33 cellular contexts compared by ENCODE assay signal in genomic region chr2:60612028-60612427, GRCh38. TPM values are rescaled to one million over a fixed set of nuclear protein-coding genes. Genes with fewer than 3 reads are reported as not detected.
"Had no signal": no experiment of that assay in that cellular context is flagged by ENCODE, and none has a peak within 500 bp of the region (broad histone marks: within the 10 kb centered on the region; RNA-seq: fewer than 3 reads in every experiment).

No MANE protein-coding gene starts in this region.

- H3K27ac ChIP-seq: adrenal gland, body of pancreas, colonic mucosa, dorsolateral prefrontal cortex, ovary, right lobe of liver, thoracic aorta, WERI-Rb-1 had no signal

- ATAC-seq: activated CD4-positive, CD25-positive, alpha-beta regulatory T cell treated with anti-CD3 and anti-CD28 coated beads, Interleukin-2, amount 50 U/mL, for 24 hours; body of pancreas; left colon; right lobe of liver; stimulated activated naive CD8-positive, alpha-beta T cell treated with anti-CD3 and anti-CD28 coated beads, Interleukin-15, Interleukin-2, amounts not matched to agents 100 U/mL and 50 U/mL, for 24 hours had no signal

- H3K9me3 ChIP-seq: adrenal gland, body of pancreas, colonic mucosa, ovary, right lobe of liver, thoracic aorta had no signal

- H3K36me3 ChIP-seq: adrenal gland, colonic mucosa, ovary, right lobe of liver, thoracic aorta, WERI-Rb-1 had no signal

- H3K36me3 Mint-ChIP-seq: activated naive CD8-positive, alpha-beta T cell treated with anti-CD3 and anti-CD28 coated beads for 36 hours; immature natural killer cell; mesothelial cell of epicardium; naive B cell; type B pancreatic cell had no signal

- H3K27ac Mint-ChIP-seq: activated naive CD4-positive, alpha-beta T cell treated with anti-CD3 and anti-CD28 coated beads for 36 hours; activated naive CD8-positive, alpha-beta T cell treated with anti-CD3 and anti-CD28 coated beads for 36 hours; activated T-helper 1 cell treated with anti-CD3 and anti-CD28 coated beads, Interleukin-12 subunit alpha, Interleukin-12 subunit beta, Interleukin-2, Interleukin-4 antibody, amounts not matched to agents 30 ng/mL and 10 ng/mL and 1 ng/mL, durations not matched to agents 14 hours and 24 hours and 36 hours; immature natural killer cell; mesothelial cell of epicardium; naive B cell; progenitor cell of endocrine pancreas; T-helper 1 cell treated with Interleukin-12 subunit alpha and Interleukin-12 subunit beta and Interleukin-4 antibody, amounts not matched to agents 30 μg/mL and 1 μg/mL, for 36 hours; type B pancreatic cell had no signal

- H3K9me3 Mint-ChIP-seq: activated naive CD4-positive, alpha-beta T cell treated with anti-CD3 and anti-CD28 coated beads for 36 hours; activated naive CD8-positive, alpha-beta T cell treated with anti-CD3 and anti-CD28 coated beads for 36 hours; activated T-helper 1 cell treated with anti-CD3 and anti-CD28 coated beads, Interleukin-12 subunit alpha, Interleukin-12 subunit beta, Interleukin-2, Interleukin-4 antibody, amounts not matched to agents 30 ng/mL and 10 ng/mL and 1 ng/mL, durations not matched to agents 14 hours and 24 hours and 36 hours; immature natural killer cell; mesothelial cell of epicardium; T-helper 1 cell treated with Interleukin-12 subunit alpha and Interleukin-12 subunit beta and Interleukin-4 antibody, amounts not matched to agents 30 μg/mL and 1 μg/mL, for 36 hours; type B pancreatic cell had no signal

- H3K4me3 ChIP-seq: adrenal gland, body of pancreas, colonic mucosa, dorsolateral prefrontal cortex, ovary, right lobe of liver, thoracic aorta had no signal

- H3K27me3 Mint-ChIP-seq: progenitor cell of endocrine pancreas, type B pancreatic cell had no signal

- H3K27me3 ChIP-seq: adrenal gland, body of pancreas, colonic mucosa, ovary, right lobe of liver had no signal

- H3K4me3 Mint-ChIP-seq: activated naive CD4-positive, alpha-beta T cell treated with anti-CD3 and anti-CD28 coated beads for 36 hours; activated naive CD8-positive, alpha-beta T cell treated with anti-CD3 and anti-CD28 coated beads for 36 hours; activated T-helper 1 cell treated with anti-CD3 and anti-CD28 coated beads, Interleukin-12 subunit alpha, Interleukin-12 subunit beta, Interleukin-2, Interleukin-4 antibody, amounts not matched to agents 30 ng/mL and 10 ng/mL and 1 ng/mL, durations not matched to agents 14 hours and 24 hours and 36 hours; immature natural killer cell; mesothelial cell of epicardium; naive B cell; T-helper 1 cell treated with Interleukin-12 subunit alpha and Interleukin-12 subunit beta and Interleukin-4 antibody, amounts not matched to agents 30 μg/mL and 1 μg/mL, for 36 hours; type B pancreatic cell had no signal

- H3K4me1 Mint-ChIP-seq: activated naive CD8-positive, alpha-beta T cell treated with anti-CD3 and anti-CD28 coated beads for 36 hours; immature natural killer cell had no signal

- DNase-seq: activated CD4-positive, alpha-beta T cell treated with anti-CD3 and anti-CD28 coated beads for 48 hours; activated CD4-positive, alpha-beta T cell treated with anti-CD3 and anti-CD28 coated beads, Interleukin-2, amount 50 U/mL, for 48 hours; activated CD8-positive, alpha-beta memory T cell treated with anti-CD3 and anti-CD28 coated beads for 24 hours; activated effector memory CD4-positive, alpha-beta T cell treated with anti-CD3 and anti-CD28 coated beads, Interleukin-2, amount 50 U/mL, for 16 hours; activated naive CD4-positive, alpha-beta T cell treated with anti-CD3 and anti-CD28 coated beads for 36 hours; activated naive CD8-positive, alpha-beta T cell treated with anti-CD3 and anti-CD28 coated beads for 36 hours; adrenal gland; aorta; body of pancreas; cerebellar nuclear complex; colonic mucosa; dorsolateral prefrontal cortex; effector memory CD4-positive, alpha-beta T cell; foreskin fibroblast; hypothalamus; immature natural killer cell; kidney; left colon; naive B cell; ovary; right lobe of liver; stimulated activated CD4-positive, alpha-beta T cell treated with anti-CD3 and anti-CD28 coated beads, Interleukin-2, amount 100 ng/mL, for 48 hours; stimulated activated naive CD8-positive, alpha-beta T cell treated with anti-CD3 and anti-CD28 coated beads, Interleukin-15, Interleukin-2, amounts not matched to agents 100 U/mL and 50 U/mL, for 24 hours; SW 1271; T1000; WERI-Rb-1 had no signal

- H3K4me1 ChIP-seq: adrenal gland, body of pancreas, colonic mucosa, right lobe of liver had no signal

RNA-seq across cellular contexts. Expression of gene BCL11A, which starts 58.6 kb away (rescaled TPM):
- total RNA-seq: activated T-helper 1 cell treated with anti-CD3 and anti-CD28 coated beads, Interleukin-12 subunit alpha, Interleukin-12 subunit beta, Interleukin-2, Interleukin-4 antibody, amounts not matched to agents 30 ng/mL and 10 ng/mL and 1 ng/mL, durations not matched to agents 14 hours and 24 hours and 36 hours had no signal
